Comparison of ENCODE assay signal across 8 cellular contexts in genomic region chr4:111215755-111216154, GRCh38.
"Had no signal": no experiment of that assay in that cellular context is flagged by ENCODE, and none has a peak within 500 bp of the region (broad histone marks: within the 10 kb centered on the region; RNA-seq: fewer than 3 reads in every experiment).

No MANE protein-coding gene starts in this region.

- FAIRE-seq: G401.6, GM12878, GM12891, GM12892, GM18507, GM19239 had no signal

- H3K4me3 ChIP-seq: GM12878 had no signal

- DNase-seq: GDM1, GF-D8 had no signal

- ATAC-seq: GM12878 had no signal
